In the genomic region with DNA sequence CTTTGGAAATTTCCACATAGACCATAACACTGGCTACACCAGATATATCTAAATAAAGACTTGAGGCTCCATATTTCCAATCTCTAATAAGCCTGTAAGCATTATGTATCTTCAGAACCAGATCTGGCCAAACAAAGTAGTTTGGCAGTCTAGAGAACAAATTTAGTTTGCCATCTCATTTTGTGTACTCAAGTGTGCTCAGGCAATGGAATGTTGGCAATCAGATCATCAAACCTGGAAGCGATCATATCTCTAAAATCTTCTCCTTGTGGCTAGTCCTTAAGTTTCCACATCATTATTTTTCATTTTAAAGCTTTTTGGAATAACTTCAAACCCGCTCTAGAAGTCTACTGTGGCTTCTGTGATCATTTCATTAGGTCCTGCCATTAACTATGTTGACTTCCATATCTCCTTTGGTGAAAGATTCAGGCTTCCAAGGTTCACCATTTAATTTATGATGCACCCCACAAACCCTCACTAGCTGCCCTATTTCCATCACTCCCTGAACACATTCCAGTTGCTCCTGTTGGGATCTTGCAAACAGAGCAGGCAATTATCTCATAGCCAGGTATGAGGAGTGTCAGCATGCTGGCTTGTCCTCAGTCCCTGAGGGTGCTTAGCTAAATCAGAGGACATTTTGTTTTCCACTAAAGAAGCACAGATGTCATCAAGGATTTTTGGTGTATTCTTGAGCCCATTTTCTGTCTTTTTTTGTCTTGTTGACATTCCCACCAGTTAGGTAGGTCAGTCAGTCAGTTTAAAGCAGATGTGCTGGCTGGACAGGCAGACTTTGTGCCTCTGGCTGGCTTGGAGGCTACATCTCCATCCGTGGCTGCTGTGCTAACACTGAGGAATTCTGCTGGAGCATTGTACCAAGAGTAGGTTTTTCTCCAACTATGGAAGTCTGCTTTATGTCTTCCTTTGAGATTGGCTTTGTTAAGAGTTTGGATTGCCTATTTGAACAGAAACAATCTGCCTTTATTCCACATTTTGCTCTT, we compare ENCODE assay signal across 24 cellular contexts.
"Had no signal": no experiment of that assay in that cellular context is flagged by ENCODE, and none has a peak within 500 bp of the region (broad histone marks: within the 10 kb centered on the region; RNA-seq: fewer than 3 reads in every experiment).

No MANE protein-coding gene starts in this region.

- H3K36me3 ChIP-seq: adrenal gland, ascending aorta, heart left ventricle, lower lobe of right lung, tibial nerve, WERI-Rb-1 had no signal

- H3K36me3 Mint-ChIP-seq: activated naive CD8-positive, alpha-beta T cell treated with anti-CD3 and anti-CD28 coated beads for 36 hours; brain had no signal

- H3K4me3 Mint-ChIP-seq: activated naive CD4-positive, alpha-beta T cell treated with anti-CD3 and anti-CD28 coated beads for 36 hours; activated naive CD8-positive, alpha-beta T cell treated with anti-CD3 and anti-CD28 coated beads for 36 hours; brain; effector memory CD8-positive, alpha-beta T cell; nephron had no signal

- DNase-seq: activated CD4-positive, alpha-beta T cell treated with anti-CD3 and anti-CD28 coated beads for 48 hours; activated CD4-positive, alpha-beta T cell treated with anti-CD3 and anti-CD28 coated beads, Interleukin-2, amount 50 U/mL, for 48 hours; activated CD8-positive, alpha-beta memory T cell treated with anti-CD3 and anti-CD28 coated beads for 24 hours; activated effector memory CD4-positive, alpha-beta T cell treated with Interleukin-2 at 50 U/mL for 16 hours; activated naive CD4-positive, alpha-beta T cell treated with anti-CD3 and anti-CD28 coated beads for 36 hours; activated naive CD8-positive, alpha-beta T cell treated with anti-CD3 and anti-CD28 coated beads for 36 hours; adrenal gland; dorsolateral prefrontal cortex; effector memory CD8-positive, alpha-beta T cell; erythroblast; foreskin fibroblast; heart left ventricle; lower lobe of right lung; mesenchymal stem cell; retina; stimulated activated naive CD4-positive, alpha-beta T cell; WERI-Rb-1 had no signal

- H3K9me3 ChIP-seq: adrenal gland, ascending aorta, heart left ventricle, lower lobe of right lung, tibial nerve had no signal

- H3K4me1 ChIP-seq: adrenal gland, ascending aorta, lower lobe of right lung, tibial nerve had no signal

- H3K27ac Mint-ChIP-seq: activated naive CD4-positive, alpha-beta T cell treated with anti-CD3 and anti-CD28 coated beads for 36 hours; activated naive CD8-positive, alpha-beta T cell treated with anti-CD3 and anti-CD28 coated beads for 36 hours; brain; effector memory CD8-positive, alpha-beta T cell; nephron; progenitor cell of endocrine pancreas had no signal

- H3K4me3 ChIP-seq: adrenal gland, ascending aorta, coronary artery, dorsolateral prefrontal cortex, heart left ventricle, lower lobe of right lung, tibial nerve had no signal

- H3K27me3 ChIP-seq: adrenal gland, ascending aorta, heart left ventricle, tibial nerve had no signal

- H3K27me3 Mint-ChIP-seq: progenitor cell of endocrine pancreas had no signal

- ATAC-seq: activated CD4-positive, CD25-positive, alpha-beta regulatory T cell treated with anti-CD3 and anti-CD28 coated beads, Interleukin-2, amount 50 U/mL, for 24 hours; effector memory CD8-positive, alpha-beta T cell; heart left ventricle; lower lobe of right lung had no signal

- H3K4me1 Mint-ChIP-seq: activated naive CD8-positive, alpha-beta T cell treated with anti-CD3 and anti-CD28 coated beads for 36 hours had no signal

- H3K27ac ChIP-seq: adrenal gland, ascending aorta, coronary artery, dorsolateral prefrontal cortex, heart left ventricle, lower lobe of right lung, tibial nerve, WERI-Rb-1 had no signal

- H3K9me3 Mint-ChIP-seq: activated naive CD4-positive, alpha-beta T cell treated with anti-CD3 and anti-CD28 coated beads for 36 hours; activated naive CD8-positive, alpha-beta T cell treated with anti-CD3 and anti-CD28 coated beads for 36 hours; brain; effector memory CD8-positive, alpha-beta T cell; nephron had no signal
